Comparison of ENCODE assay signal across 9 cellular contexts in genomic region chr4:152696764-152697250, GRCh38. TPM values are rescaled to one million over a fixed set of nuclear protein-coding genes. Genes with fewer than 3 reads are reported as not detected.
DNase-seq lines count a peak whose midpoint lies in the region; ATAC-seq and TF ChIP-seq lines count a peak whose summit lies in the region.
"Had no signal": no experiment of that assay in that cellular context is flagged by ENCODE, and none has a peak within 500 bp of the region (broad histone marks: within the 10 kb centered on the region; RNA-seq: fewer than 3 reads in every experiment).

No MANE protein-coding gene starts in this region.

- DNase-seq in GM19238 (ENCODE audit: insufficient read length, low spot score) (peak; percentile 68), T-helper 2 cell (peak in 4 of 5 experiments; percentile 25 to 94 (median 48)), dorsolateral prefrontal cortex (peak in 4 of 10 donors; percentile 16 to 54 (median 24)), AG08396 (ENCODE audit: low spot score) (no peak), midbrain (lab: John Stamatoyannopoulos, UW) (no peak), KG1 (lab: John Stamatoyannopoulos, UW) (no peak)
- DNase-seq in stimulated activated CD4-positive, alpha-beta T cell treated with anti-CD3 and anti-CD28 coated beads, Interleukin-12 subunit alpha, Interleukin-12 subunit beta, amount 100 ng/mL, for 48 hours (ENCODE audit: low read depth in 2 of 3, low spot score in 1 of 3), result peak in 2 of 3 donors; percentile 41 to 45
- DNase-seq: right cardiac atrium had no signal

- H3K4me3 ChIP-seq in dorsolateral prefrontal cortex, result peak overlapping the region in 32 of 59 donors; percentile 1 to 50 (median 27)

- intact Hi-C loops in dorsolateral prefrontal cortex (cut with DNase I), result no loop called here

- TF ChIP-seq CTCF in dorsolateral prefrontal cortex (IDR thresholded peaks at IDR 0.05 in 54 of 56, conservative IDR thresholded peaks at IDR 0.05 in 2 of 56; ENCODE audit: low read depth in 1 of 56, partially characterized antibody in 56 of 56), result no peak

- peak; percentile 99 for ATAC-seq in HG03025 (IDR thresholded peaks at IDR 0.05; ENCODE audit: low FRiP score, unreplicated experiment)

- H3K27me3 ChIP-seq in dorsolateral prefrontal cortex, result no peaks in the 10 kb centered on the region

- H3K27ac ChIP-seq in dorsolateral prefrontal cortex, result peak overlapping the region in 26 of 59 donors; percentile 2 to 68 (median 36)

RNA-seq across cellular contexts. Expression of gene TMEM154, which starts 17.0 kb away (rescaled TPM):
- total RNA-seq in dorsolateral prefrontal cortex, result 1 to 10 TPM in 70 of 120 experiments, under 1 TPM in 49, not detected in 1; 0.16 to 4.6 (median 1.2) TPM

Comparison
In these comparisons a context has a peak if more than half of its experiments do, and no peak if none do; other contexts are left out.
1. DNase-seq: peak in GM19238 (single experiment), T-helper 2 cell (4 of 5) and stimulated activated CD4-positive, alpha-beta T cell treated with anti-CD3 and anti-CD28 coated beads, Interleukin-12 subunit alpha, Interleukin-12 subunit beta, amount 100 ng/mL, for 48 hours (2 of 3); none in AG08396 (single experiment), midbrain (single experiment) and KG1 (single experiment).